8 cellular contexts compared by ENCODE assay signal in the genomic region with DNA sequence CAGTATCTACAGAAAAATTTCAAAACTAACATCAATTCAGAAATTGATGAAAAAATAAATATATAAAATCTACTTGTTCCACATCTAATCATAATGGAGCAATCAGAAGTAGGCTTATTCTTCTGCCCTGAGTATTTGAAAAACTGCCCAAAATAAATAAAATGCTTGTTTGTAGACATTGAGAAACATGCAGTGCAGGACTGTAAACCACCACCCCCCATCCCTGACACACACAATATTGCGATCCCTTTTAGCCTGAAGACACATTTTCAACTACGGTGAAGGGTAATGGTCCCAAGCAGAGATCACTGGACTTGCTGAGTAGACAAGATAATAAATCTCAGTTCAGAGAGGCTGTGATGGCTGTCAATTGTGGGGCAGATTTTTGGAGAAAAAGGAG.
"Had no signal": no experiment of that assay in that cellular context is flagged by ENCODE, and none has a peak within 500 bp of the region (broad histone marks: within the 10 kb centered on the region; RNA-seq: fewer than 3 reads in every experiment).

No MANE protein-coding gene starts in this region.

- DNase-seq: GDM1, GF-D8 had no signal

- FAIRE-seq: G401.6, GM12878, GM12891, GM12892, GM18507, GM19239 had no signal
